Comparison of ENCODE assay signal across 8 cellular contexts in the genomic region with DNA sequence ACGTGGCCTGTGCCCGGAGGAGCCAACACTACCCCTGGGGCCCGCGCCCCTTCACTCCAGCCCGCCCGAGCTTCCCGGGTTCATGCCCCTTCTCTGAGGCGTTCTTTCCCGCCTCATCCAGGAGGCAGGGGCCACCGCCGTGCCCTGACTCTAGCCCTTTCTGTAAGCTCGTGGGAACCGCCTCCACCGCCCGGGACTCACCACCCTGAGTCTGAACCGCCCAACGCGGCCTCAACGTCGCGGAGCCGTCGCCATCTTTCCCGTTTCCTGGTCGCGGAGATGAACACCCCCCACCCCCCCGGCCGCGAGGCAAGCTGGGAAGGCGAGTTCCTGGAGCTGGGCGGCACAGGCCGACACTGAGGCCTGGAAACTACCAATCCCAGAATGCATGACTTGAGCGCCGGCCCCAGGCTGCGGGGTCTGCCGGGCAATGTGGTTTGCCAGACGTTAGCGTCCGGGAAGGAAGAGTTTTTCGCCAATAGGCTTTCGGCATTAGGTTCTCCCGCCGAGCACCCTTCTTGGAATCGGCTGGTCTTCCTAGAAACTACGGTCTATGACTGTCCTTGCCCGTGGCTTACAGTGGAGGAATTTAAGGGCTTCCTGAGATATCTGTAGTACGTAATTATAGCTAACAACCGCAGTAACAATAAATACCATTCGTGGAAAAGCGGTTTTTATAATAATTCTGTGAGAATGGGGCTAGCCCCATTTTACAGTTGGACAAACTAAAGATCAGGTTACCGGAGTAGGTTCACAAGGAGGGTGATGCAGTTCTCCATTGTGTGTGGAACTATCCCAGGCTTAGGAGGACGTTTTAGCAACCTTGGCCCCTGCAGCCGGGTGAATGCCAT. TPM values are rescaled to one million over a fixed set of nuclear protein-coding genes. Genes with fewer than 3 reads are reported as not detected.
DNase-seq lines count a peak whose midpoint lies in the region; ATAC-seq lines count a peak whose summit lies in the region.

Gene DDX23, minus strand, starts transcription at position 281 of the 851 bp plus-strand sequence. CDS start 6,381 bp downstream, outside the sequence.

- peak within 1 kb of the TSS; percentile 94 for H3K4me3 ChIP-seq in BLaER1

- H3K27ac ChIP-seq in BLaER1: peak within 1 kb of the TSS; percentile 99

- CTCF ChIA-PET in activated CD4-positive, alpha-beta T cell treated with anti-CD3 and anti-CD28 coated beads, Interleukin-2, amount 10 ng/mL, durations not matched to agents 7 days and 5 days (lab: Charles Lee): interaction anchor here (0.6 to 5.4 kb wide), 31 partner anchors 13 to 1797 kb away, joined by 3 to 63 read pairs (median 5); partner anchors contain the start of genes CACNB3, RND1 and WNT1

- no peaks in the 10 kb centered on the region for H3K27me3 Mint-ChIP-seq in activated CD4-positive, alpha-beta T cell treated with anti-CD3 and anti-CD28 coated beads, Interleukin-2, amount 10 ng/mL, durations not matched to agents 7 days and 5 days

- peaks cover 36% of the 10 kb centered on the region for H3K4me1 Mint-ChIP-seq in activated CD4-positive, alpha-beta T cell treated with anti-CD3 and anti-CD28 coated beads, Interleukin-2, amount 10 ng/mL, durations not matched to agents 7 days and 5 days

- peaks cover 40% of the 10 kb centered on the region for H3K4me1 ChIP-seq in BLaER1

- peak within 1 kb of the TSS; percentile 99 for H3K9ac ChIP-seq in BLaER1

- H3K27me3 ChIP-seq in BLaER1: no peaks in the 10 kb centered on the region

- peaks cover 20% of the 10 kb centered on the region for H3K36me3 Mint-ChIP-seq in activated CD4-positive, alpha-beta T cell treated with anti-CD3 and anti-CD28 coated beads, Interleukin-2, amount 10 ng/mL, durations not matched to agents 7 days and 5 days (ENCODE audit: low read depth)

- H3K4me3 Mint-ChIP-seq in activated CD4-positive, alpha-beta T cell treated with anti-CD3 and anti-CD28 coated beads, Interleukin-2, amount 10 ng/mL, durations not matched to agents 7 days and 5 days: peak within 1 kb of the TSS; percentile 97

- H3K4me2 ChIP-seq in BLaER1: peak within 1 kb of the TSS; percentile 95

- peaks cover 33% of the 10 kb centered on the region for H3K36me3 ChIP-seq in BLaER1

- peak; percentile 99 for DNase-seq in NCI-H69 (lab: John Stamatoyannopoulos, UW)
- DNase-seq in activated CD4-positive, alpha-beta T cell treated with anti-CD3 and anti-CD28 coated beads, Interleukin-2, amount 10 ng/mL, durations not matched to agents 7 days and 5 days: peak; percentile 95
- peak; percentile 98 for DNase-seq in dedifferentiated amniotic fluid mesenchymal stem cell (ENCODE audit: extremely low spot score)
- DNase-seq in left lobe of liver (ENCODE audit: low spot score): peak; percentile 95
- DNase-seq in stimulated activated CD4-positive, alpha-beta T cell treated with anti-CD3 and anti-CD28 coated beads, Interleukin-2, amount 100 ng/mL, for 4 hours (ENCODE audit: low read depth): peak; percentile 90

- ATAC-seq in GM19328 (IDR thresholded peaks at IDR 0.05; ENCODE audit: unreplicated experiment) (peak; percentile 92), HG03520 (IDR thresholded peaks at IDR 0.05; ENCODE audit: unreplicated experiment) (peak; percentile 91), left lobe of liver (peak; percentile 95)

- peak within 1 kb of the TSS; percentile 95 for H3K27ac Mint-ChIP-seq in activated CD4-positive, alpha-beta T cell treated with anti-CD3 and anti-CD28 coated beads, Interleukin-2, amount 10 ng/mL, durations not matched to agents 7 days and 5 days

- peaks cover 44% of the 10 kb centered on the region for H4K20me1 ChIP-seq in BLaER1

- H3K9me3 Mint-ChIP-seq in activated CD4-positive, alpha-beta T cell treated with anti-CD3 and anti-CD28 coated beads, Interleukin-2, amount 10 ng/mL, durations not matched to agents 7 days and 5 days: no peaks in the 10 kb centered on the region

- POLR2A ChIA-PET in activated CD4-positive, alpha-beta T cell treated with anti-CD3 and anti-CD28 coated beads, Interleukin-2, amount 10 ng/mL, durations not matched to agents 7 days and 5 days (lab: Charles Lee): interaction anchor here (0.6 to 1.3 kb wide), 4 partner anchors 14 to 182 kb away, joined by 3 to 6 read pairs (median 4); partner anchors contain the start of genes ARF3 and RND1

- H3K9me3 ChIP-seq in BLaER1: no peaks in the 10 kb centered on the region

RNA-seq across cellular contexts. Expression of gene DDX23, which starts in this region (rescaled TPM):
- total RNA-seq in activated CD4-positive, alpha-beta T cell treated with anti-CD3 and anti-CD28 coated beads, Interleukin-2, amount 10 ng/mL, durations not matched to agents 7 days and 5 days: 100 to 1,000 TPM; 143 to 144 TPM
- 33.3 TPM for total RNA-seq in left lobe of liver

Comparison
In these comparisons a context has a peak if more than half of its experiments do, and no peak if none do; other contexts are left out.
1. Peak in every context shown above with its lines: DNase-seq, ATAC-seq, H3K4me3 ChIP-seq and H3K27ac ChIP-seq.